In genomic region chr6:26056583-26057350, GRCh38 we compare ENCODE assay signal across 8 cellular contexts. TPM values are rescaled to one million over a fixed set of nuclear protein-coding genes. Genes with fewer than 3 reads are reported as not detected.
DNase-seq lines count a peak whose midpoint lies in the region; ATAC-seq, FAIRE-seq and TF ChIP-seq lines count a peak whose summit lies in the region.

No MANE protein-coding gene starts in this region.

- H3K9me3 ChIP-seq in HUES48 (ENCODE audit: control insufficient read depth, insufficient read depth, low read length) (no peaks in the 10 kb centered on the region), endothelial cell of umbilical vein (replicated peaks; ENCODE audit: control insufficient read depth, insufficient read depth, low read length) (no peaks in the 10 kb centered on the region), muscle layer of duodenum (ENCODE audit: control insufficient read depth in 1 of 2, low read length in 2 of 2) (no peaks in the 10 kb centered on the region), aorta (ENCODE audit: control insufficient read depth, low read length) (no peaks in the 10 kb centered on the region)

- no TSS peak for BruUV-seq in endothelial cell of umbilical vein (replicated peaks; lab: Mats Ljungman, UMichigan)

- H4K20me1 ChIP-seq in endothelial cell of umbilical vein (replicated peaks; ENCODE audit: control insufficient read depth, extremely low read depth, insufficient read depth, low read length) = no peaks in the 10 kb centered on the region

- H3K4me1 Mint-ChIP-seq in T-helper 1 cell treated with Interleukin-12 subunit alpha and Interleukin-12 subunit beta and Interleukin-4 antibody, amounts not matched to agents 30 μg/mL and 1 μg/mL, for 36 hours (ENCODE audit: low read depth) = peaks cover 42% of the 10 kb centered on the region

- TF ChIP-seq POLR2A in endothelial cell of umbilical vein (IDR thresholded peaks at IDR 0.05; ENCODE audit: low read depth, low read length) = no peak

- no peak for ATAC-seq in aorta (ENCODE audit: low FRiP score)

- H3K9me3 Mint-ChIP-seq in T-helper 1 cell treated with Interleukin-12 subunit alpha and Interleukin-12 subunit beta and Interleukin-4 antibody, amounts not matched to agents 30 μg/mL and 1 μg/mL, for 36 hours = no peaks in the 10 kb centered on the region

- WGBS in aorta, 2 donors = 0% methylated on average over 14 of the region's 14 CpGs

- DNase-seq in DMS79 treated with DMSO at 0.1 percent for 48 hours (lab: John Stamatoyannopoulos, UW) (peak; percentile 30), DMS79 (lab: John Stamatoyannopoulos, UW) (no peak), endothelial cell of umbilical vein (ENCODE audit: low read depth, low spot score) (peak; percentile 68), aorta (peak in 1 of 2 donors; percentile 61), iPS-NIHi7 (ENCODE audit: extremely low spot score) (no peak)

- no peaks in the 10 kb centered on the region for H3K9me1 ChIP-seq in endothelial cell of umbilical vein (replicated peaks; ENCODE audit: control insufficient read depth, extremely low read depth, insufficient read depth, low read length)

- FAIRE-seq in endothelial cell of umbilical vein (lab: Jason Lieb, UNC) = no peak

- peaks cover 6% of the 10 kb centered on the region for H3K36me3 Mint-ChIP-seq in T-helper 1 cell treated with Interleukin-12 subunit alpha and Interleukin-12 subunit beta and Interleukin-4 antibody, amounts not matched to agents 30 μg/mL and 1 μg/mL, for 36 hours (ENCODE audit: low read depth)

- no peak for TF ChIP-seq CTCF in endothelial cell of umbilical vein (IDR thresholded peaks at IDR 0.05; ENCODE audit: extremely low read depth in 1 of 2, insufficient read depth in 1 of 2, low read depth in 1 of 2, low read length in 2 of 2)

- H3K27me3 Mint-ChIP-seq in T-helper 1 cell treated with Interleukin-12 subunit alpha and Interleukin-12 subunit beta and Interleukin-4 antibody, amounts not matched to agents 30 μg/mL and 1 μg/mL, for 36 hours (ENCODE audit: low read depth) = peaks cover 3% of the 10 kb centered on the region

- H3K36me3 ChIP-seq in HUES48 (ENCODE audit: control insufficient read depth, insufficient read depth, low read length) (no peaks in the 10 kb centered on the region), endothelial cell of umbilical vein (ENCODE audit: control insufficient read depth in 2 of 2, extremely low read depth in 1 of 2, insufficient read depth in 2 of 2, low read length in 2 of 2) (no peaks in the 10 kb centered on the region), muscle layer of duodenum (ENCODE audit: control insufficient read depth in 1 of 2, insufficient read depth in 2 of 2, low read length in 2 of 2) (peaks cover 0 to 7% of the 10 kb centered on the region in 2 donors), aorta (ENCODE audit: control insufficient read depth in 1 of 2, insufficient read depth in 2 of 2, low read length in 1 of 2) (no peaks in the 10 kb centered on the region)

- peak overlapping the region; percentile 90 for H3K27ac ChIP-seq in HUES48 (ENCODE audit: low read depth, low read length)
- peak overlapping the region; percentile 98 for H3K27ac ChIP-seq in endothelial cell of umbilical vein (ENCODE audit: insufficient read depth, low read depth, low read length)
- H3K27ac ChIP-seq in muscle layer of duodenum (ENCODE audit: low read length) = peak overlapping the region; percentile 97
- H3K27ac ChIP-seq in aorta (ENCODE audit: low read depth in 1 of 2, low read length in 2 of 2) = peak overlapping the region; percentile 60 to 90

- H3K9ac ChIP-seq in HUES48 (ENCODE audit: low read depth, low read length) (peak overlapping the region; percentile 97), endothelial cell of umbilical vein (replicated peaks; ENCODE audit: extremely low read depth, insufficient read depth, low read length) (peak overlapping the region; percentile 95)

- peak overlapping the region; percentile 89 for H3K4me3 Mint-ChIP-seq in T-helper 1 cell treated with Interleukin-12 subunit alpha and Interleukin-12 subunit beta and Interleukin-4 antibody, amounts not matched to agents 30 μg/mL and 1 μg/mL, for 36 hours

- CTCF ChIA-PET in endothelial cell of umbilical vein (lab: Charles Lee) = interaction anchor here (0.6 to 2.5 kb wide), 4 partner anchors 11 to 30 kb away, joined by 3 to 9 read pairs (median 6); a partner anchor contains a TSS

- H3K79me2 ChIP-seq in endothelial cell of umbilical vein (ENCODE audit: control insufficient read depth, insufficient read depth, low read length) = no peaks in the 10 kb centered on the region

- POLR2A ChIA-PET in endothelial cell of umbilical vein (lab: Charles Lee) = interaction anchor here (0.6 to 2.5 kb wide), 8 partner anchors 10 to 67 kb away, joined by 3 to 13 read pairs (median 4); a partner anchor contains a TSS

- H3K4me1 ChIP-seq in HUES48 (ENCODE audit: control insufficient read depth, insufficient read depth, low read length) (peaks cover 22% of the 10 kb centered on the region), endothelial cell of umbilical vein (ENCODE audit: control insufficient read depth, extremely low read depth, insufficient read depth, low read length) (peaks cover 13% of the 10 kb centered on the region), muscle layer of duodenum (ENCODE audit: control insufficient read depth in 1 of 2, insufficient read depth in 2 of 2, low read length in 2 of 2) (no peaks in the 10 kb centered on the region), aorta (ENCODE audit: control insufficient read depth in 1 of 2, insufficient read depth in 2 of 2, low read length in 2 of 2) (no peaks in the 10 kb centered on the region)

- intact Hi-C loops in endothelial cell of umbilical vein (cut with micrococcal nuclease) (loop anchor here (1.0 to 2.0 kb wide), 2 partner anchors 46 to 67 kb away; a partner anchor contains a TSS), aorta (cut with DNase I) (loop anchor here in 1 of 2 donors (1.0 to 10.0 kb wide), 3 partner anchors 13 to 148 kb away; a partner anchor contains a TSS)

- H3K27me3 ChIP-seq in HUES48 (ENCODE audit: control insufficient read depth, insufficient read depth, low read length) (no peaks in the 10 kb centered on the region), endothelial cell of umbilical vein (ENCODE audit: control insufficient read depth in 2 of 2, insufficient read depth in 2 of 2, low read length in 2 of 2) (peaks cover 2% of the 10 kb centered on the region in 2 experiments), muscle layer of duodenum (ENCODE audit: low read depth, low read length) (no peaks in the 10 kb centered on the region), aorta (ENCODE audit: control insufficient read depth in 1 of 2, insufficient read depth in 2 of 2, low read length in 1 of 2) (peaks cover 0 to 2% of the 10 kb centered on the region in 2 donors)

- H3K27ac Mint-ChIP-seq in T-helper 1 cell treated with Interleukin-12 subunit alpha and Interleukin-12 subunit beta and Interleukin-4 antibody, amounts not matched to agents 30 μg/mL and 1 μg/mL, for 36 hours = peak overlapping the region; percentile 99

- peak overlapping the region; percentile 74 for H2AFZ ChIP-seq in endothelial cell of umbilical vein (ENCODE audit: low read depth, low read length)

- dilution Hi-C loops in endothelial cell of umbilical vein (cut with MboI; ENCODE audit: extremely low pct_ligation_motif_present, low sequenced_read_pairs) = no loop called here

- H3K4me2 ChIP-seq in endothelial cell of umbilical vein (ENCODE audit: insufficient read depth, low read length) = peak overlapping the region; percentile 80

- H3K4me3 ChIP-seq in HUES48 (ENCODE audit: low read depth, low read length) = peak overlapping the region; percentile 79
- H3K4me3 ChIP-seq in endothelial cell of umbilical vein (replicated peaks in 1 of 3; ENCODE audit: insufficient read depth in 1 of 3, low read depth in 1 of 3, low read length in 3 of 3) = peak overlapping the region; percentile 40 to 74 (median 62)
- peak overlapping the region; percentile 84 to 85 for H3K4me3 ChIP-seq in muscle layer of duodenum (ENCODE audit: low read depth in 1 of 2, low read length in 2 of 2)
- H3K4me3 ChIP-seq in aorta (ENCODE audit: low read length in 2 of 2) = peak overlapping the region; percentile 61 to 97

TF ChIP-seq in endothelial cell of umbilical vein, 7 proteins besides CTCF, POLR2A, EP300 and RAD21:
- TF ChIP-seq MYC (IDR thresholded peaks at IDR 0.05; ENCODE audit: low read depth, low read length) = no peak
- TF ChIP-seq MAX (IDR thresholded peaks at IDR 0.05; ENCODE audit: insufficient read depth, insufficient read length) = no peak
- TF ChIP-seq EZH2 (IDR thresholded peaks at IDR 0.05; ENCODE audit: borderline replicate concordance, low read depth, low read length, severe bottlenecking) = no peak
- TF ChIP-seq GATA2 (IDR thresholded peaks at IDR 0.05; ENCODE audit: insufficient read depth, insufficient read length, low read depth, low read length) = no peak
- no peak for TF ChIP-seq POLR2AphosphoS5 (IDR thresholded peaks at IDR 0.05; ENCODE audit: insufficient read depth, low read depth, low read length)
TF ChIP-seq in endothelial cell of umbilical vein: peak in this region for 0.

RNA-seq across cellular contexts. Expression of gene HFE, which starts 30.5 kb away (rescaled TPM):
- 5.6 and 6.3 TPM in 2 replicates for total RNA-seq in endothelial cell of umbilical vein
- 5.4 and 8.1 TPM in 2 replicates for polyA plus RNA-seq in endothelial cell of umbilical vein
- polyA plus RNA-seq in endothelial cell of umbilical vein (2011; cell fraction: cytosol; rRNA removed) = 5.6 and 6.1 TPM in 2 replicates
- polyA plus RNA-seq in endothelial cell of umbilical vein (2011; cell fraction: nucleus; rRNA removed) = 8.0 and 9.1 TPM in 2 replicates
- 5.1 and 5.8 TPM in 2 replicates for polyA plus RNA-seq in endothelial cell of umbilical vein (2012)
- 8.0 and 18.5 TPM in 2 replicates for polyA minus RNA-seq in endothelial cell of umbilical vein
- 9.4 TPM for polyA minus RNA-seq in endothelial cell of umbilical vein (2011; cell fraction: cytosol; rRNA and poly(A)+ RNA removed)
- polyA minus RNA-seq in endothelial cell of umbilical vein (2011; cell fraction: nucleus; rRNA and poly(A)+ RNA removed) = 3.7 and 3.9 TPM in 2 replicates
- total RNA-seq in aorta = 10 to 100 TPM in 1 of 2 donors, 1 to 10 TPM in 1; 5.6 to 17.9 TPM
- polyA plus RNA-seq in aorta = 1 to 10 TPM; 3.9 to 6.7 TPM

Comparison
In these comparisons a context has a peak if more than half of its experiments do, and no peak if none do; other contexts are left out.
1. DNase-seq: peak in DMS79 treated with DMSO at 0.1 percent for 48 hours (single experiment) and endothelial cell of umbilical vein (single experiment); none in DMS79 (single experiment) and iPS-NIHi7 (single experiment).
2. Peak in every context shown above with its lines, with median percentiles within 50 percentile points of each other: H3K27ac ChIP-seq and H3K4me3 ChIP-seq.